1 cellular context compared by ENCODE assay signal in the genomic region with DNA sequence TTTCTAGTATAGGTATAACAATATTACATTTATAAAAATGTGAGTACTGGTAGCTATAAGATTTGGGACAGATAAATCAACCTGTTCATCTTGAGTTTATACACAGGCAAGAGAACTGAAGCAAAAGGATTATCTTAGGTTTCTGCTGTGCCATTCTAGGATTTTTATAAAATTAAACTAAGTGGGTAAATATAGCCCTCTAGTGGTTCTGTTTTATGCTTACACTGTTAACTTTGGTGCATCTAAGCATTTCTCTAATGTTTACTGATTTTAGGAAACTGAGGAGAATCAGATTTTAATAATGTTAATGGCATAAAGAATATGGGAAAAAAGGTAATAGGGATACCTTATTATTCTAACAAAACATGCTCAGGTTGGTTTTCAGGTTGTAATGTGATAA.
TF ChIP-seq lines count a peak whose summit lies in the region.

No MANE protein-coding gene starts in this region.

TF ChIP-seq in HepG2, 621 proteins besides CTCF, POLR2A, EP300 and RAD21:
- peak; percentile 69 for TF ChIP-seq STAG1 (CRISPR knock-in tag; IDR thresholded peaks at IDR 0.05)
- no peak for TF ChIP-seq JARID2 (CRISPR knock-in tag; IDR thresholded peaks at IDR 0.05; ENCODE audit: insufficient replicate concordance)
- TF ChIP-seq SMC3 (IDR thresholded peaks at IDR 0.05; ENCODE audit: low read length), result 0 out of 2 replicates have a peak, but pooled peaks have one; percentile 13
